Comparison of ENCODE assay signal across 27 cellular contexts in the genomic region with DNA sequence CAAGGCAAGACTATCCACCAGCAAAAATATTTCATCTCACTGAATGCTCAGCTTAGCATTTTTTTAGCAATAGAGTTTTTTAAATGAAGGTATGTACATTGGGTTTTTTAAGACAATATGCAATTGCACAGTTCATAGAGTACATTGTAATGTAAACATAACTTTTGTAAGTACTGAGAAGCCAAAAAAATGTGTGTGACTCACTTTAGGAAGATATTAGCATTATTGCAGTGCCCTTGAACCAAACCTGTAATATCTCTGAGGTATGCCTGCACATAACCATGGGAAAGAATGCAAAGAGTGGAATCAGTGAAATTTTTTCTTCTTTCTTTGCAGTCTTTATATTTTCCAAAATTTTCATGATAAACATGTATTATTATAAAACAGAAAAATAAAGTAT.
DNase-seq lines count a peak whose midpoint lies in the region; ATAC-seq and TF ChIP-seq lines count a peak whose summit lies in the region.
"Had no signal": no experiment of that assay in that cellular context is flagged by ENCODE, and none has a peak within 500 bp of the region (broad histone marks: within the 10 kb centered on the region; RNA-seq: fewer than 3 reads in every experiment).

No MANE protein-coding gene starts in this region.

- in situ Hi-C loops in mammary epithelial cell (cut with MboI; ENCODE audit: low sequenced_read_pairs in 2 of 2), result no loop called here

- BruUV-seq in mammary epithelial cell (replicated peaks; lab: Mats Ljungman, UMichigan), result no TSS peak

- no peak for DNase-seq in RWPE2 (ENCODE audit: low spot score)
- peak; percentile 8 for DNase-seq in mammary epithelial cell
- DNase-seq in fibroblast of mammary gland (ENCODE audit: low read depth), result peak; percentile 30
- DNase-seq in skeletal muscle cell (ENCODE audit: low read depth), result peak; percentile 53
- no peak for DNase-seq in NCI-H446 (lab: John Stamatoyannopoulos, UW)
- DNase-seq in MV-4-11 (lab: John Stamatoyannopoulos, UW), result no peak
- no peak for DNase-seq in NK-92 treated with Interleukin-12 subunit alpha and Interleukin-12 subunit beta, amount 100 ng/mL, for 24 hours (lab: John Stamatoyannopoulos, UW)
- DNase-seq: AML-193; Caco-2; CD4-positive, alpha-beta T cell; GF-D8; GOT3; NCI-H1092; NCI-H1417 treated with DMSO at 0.1 percent for 48 hours; NCI-H187; NCI-H2081 treated with DMSO at 0.1 percent for 48 hours; NCI-H2171; NCI-H345; NCI-H524 treated with DMSO at 0.1 percent for 48 hours; NCI-H82; RPMI8226; SHP77 treated with DMSO at 0.1 percent for 48 hours had no signal

- peaks cover 3% of the 10 kb centered on the region for H3K4me1 ChIP-seq in RWPE2 (ENCODE audit: insufficient read depth, poor library complexity, severe bottlenecking)
- no peaks in the 10 kb centered on the region for H3K4me1 ChIP-seq in mammary epithelial cell (ENCODE audit: insufficient read depth, low read length)
- H3K4me1 ChIP-seq: A549; BLaER1 treated with 17β-estradiol and CSF1 and Interleukin-3, amounts not matched to agents 10 nM and 100 nM; Caco-2 had no signal

- no peaks in the 10 kb centered on the region for H3K79me2 ChIP-seq in mammary epithelial cell (ENCODE audit: insufficient read depth, low read length)

- H3K27ac ChIP-seq in RWPE2 (ENCODE audit: poor library complexity, severe bottlenecking), result no peak overlapping the region
- no peak overlapping the region for H3K27ac ChIP-seq in mammary epithelial cell (ENCODE audit: insufficient read depth, low read depth, low read length)
- H3K27ac ChIP-seq: A549; BLaER1 treated with 17β-estradiol and CSF1 and Interleukin-3, amounts not matched to agents 10 nM and 100 nM; KMS-11; SK-N-MC had no signal

- no peaks in the 10 kb centered on the region for H3K27me3 ChIP-seq in RWPE2 (ENCODE audit: insufficient read depth, poor library complexity, severe bottlenecking)
- no peaks in the 10 kb centered on the region for H3K27me3 ChIP-seq in mammary epithelial cell (ENCODE audit: insufficient read depth, low read length)
- H3K27me3 ChIP-seq: BLaER1 treated with 17β-estradiol and CSF1 and Interleukin-3, amounts not matched to agents 10 nM and 100 nM had no signal

- no peak overlapping the region for H3K4me2 ChIP-seq in mammary epithelial cell (ENCODE audit: insufficient read depth, low read depth, low read length)
- H3K4me2 ChIP-seq: A549; BLaER1 treated with 17β-estradiol and CSF1 and Interleukin-3, amounts not matched to agents 10 nM and 100 nM; KMS-11 had no signal

- intact Hi-C loops in mammary epithelial cell (cut with micrococcal nuclease), result no loop called here

- TF ChIP-seq CTCF in RWPE2 (IDR thresholded peaks at IDR 0.05; ENCODE audit: poor library complexity, severe bottlenecking) (no peak), mammary epithelial cell (conservative IDR thresholded peaks at IDR 0.05 in 1 of 2, IDR thresholded peaks at IDR 0.05 in 1 of 2; ENCODE audit: extremely low read depth in 1 of 2, insufficient read depth in 1 of 2, low read depth in 1 of 2, low read length in 2 of 2) (no peak), fibroblast of mammary gland (conservative IDR thresholded peaks at IDR 0.05; ENCODE audit: control insufficient read depth, insufficient read depth, low read depth, low read length) (no peak)

- no peak overlapping the region for H3K4me3 ChIP-seq in RWPE2 (ENCODE audit: severe bottlenecking)
- no peak overlapping the region for H3K4me3 ChIP-seq in mammary epithelial cell (replicated peaks in 1 of 3; ENCODE audit: insufficient read depth in 1 of 3, low read depth in 2 of 3, low read length in 3 of 3)
- no peak overlapping the region for H3K4me3 ChIP-seq in fibroblast of mammary gland (ENCODE audit: control insufficient read depth, low read depth, low read length)
- no peak overlapping the region for H3K4me3 ChIP-seq in skeletal muscle cell (ENCODE audit: low read depth, low read length)
- H3K4me3 ChIP-seq: A549; BLaER1 treated with 17β-estradiol and CSF1 and Interleukin-3, amounts not matched to agents 10 nM and 100 nM; HAP-1; SK-N-MC had no signal

- no peak overlapping the region for H2AFZ ChIP-seq in mammary epithelial cell (ENCODE audit: low read depth, low read length)

- H3K36me3 ChIP-seq in RWPE2 (ENCODE audit: low read depth) (no peaks in the 10 kb centered on the region), mammary epithelial cell (ENCODE audit: insufficient read depth, low read length) (no peaks in the 10 kb centered on the region)
- H3K36me3 ChIP-seq: BLaER1 treated with 17β-estradiol and CSF1 and Interleukin-3, amounts not matched to agents 10 nM and 100 nM; HAP-1 had no signal

- CTCF ChIA-PET in mammary epithelial cell (lab: Charles Lee; ENCODE audit: low non-redundant PET), result no interaction called here

- peak; percentile 99 for ATAC-seq in RWPE2 (ENCODE audit: low read depth)
- ATAC-seq: A549 had no signal

- H3K9me3 ChIP-seq in RWPE2 (ENCODE audit: severe bottlenecking), result no peaks in the 10 kb centered on the region
- H3K9me3 ChIP-seq in mammary epithelial cell (replicated peaks; ENCODE audit: insufficient read depth, low read length), result no peaks in the 10 kb centered on the region
- H3K9me3 ChIP-seq: A549; BLaER1 treated with 17β-estradiol and CSF1 and Interleukin-3, amounts not matched to agents 10 nM and 100 nM; Caco-2; HAP-1 had no signal

- no peaks in the 10 kb centered on the region for H4K20me1 ChIP-seq in mammary epithelial cell (ENCODE audit: insufficient read depth, low read length)
- H4K20me1 ChIP-seq: BLaER1 treated with 17β-estradiol and CSF1 and Interleukin-3, amounts not matched to agents 10 nM and 100 nM had no signal

- dilution Hi-C loops in mammary epithelial cell (cut with HindIII; ENCODE audit: low sequenced_read_pairs), result no loop called here

- no peak overlapping the region for H3K9ac ChIP-seq in mammary epithelial cell (ENCODE audit: insufficient read depth, low read length)
- H3K9ac ChIP-seq: BLaER1 treated with 17β-estradiol and CSF1 and Interleukin-3, amounts not matched to agents 10 nM and 100 nM; KMS-11 had no signal

Comparison
In these comparisons a context has a peak if more than half of its experiments do, and no peak if none do; other contexts are left out.
1. DNase-seq: peak in mammary epithelial cell (single experiment), fibroblast of mammary gland (single experiment) and skeletal muscle cell (single experiment); none in RWPE2 (single experiment), NCI-H446 (0 of 2), MV-4-11 (single experiment) and NK-92 treated with Interleukin-12 subunit alpha and Interleukin-12 subunit beta, amount 100 ng/mL, for 24 hours (single experiment).